Comparison of ENCODE assay signal across 9 cellular contexts in the genomic region with DNA sequence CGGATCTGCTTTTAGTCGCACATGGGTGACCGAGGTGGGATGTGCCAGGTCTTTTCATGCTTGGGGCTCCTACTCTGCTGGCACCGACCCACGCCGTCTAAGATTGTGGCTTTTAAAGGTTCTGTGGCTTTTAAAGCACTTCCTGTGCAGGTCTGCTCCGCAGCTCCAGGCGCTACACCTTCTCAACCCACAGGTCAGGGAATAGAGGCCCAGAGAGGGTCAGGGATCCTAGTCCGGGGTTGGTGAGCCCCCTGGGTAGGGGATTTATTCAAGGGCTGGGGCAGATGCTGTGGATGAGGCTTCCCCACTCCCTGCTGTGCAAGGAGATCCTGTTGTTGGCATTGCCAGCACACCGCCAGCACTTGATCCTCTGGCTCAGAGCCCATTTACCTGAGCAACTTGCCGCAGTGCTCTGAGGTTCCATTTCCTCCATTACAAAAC.
DNase-seq lines count a peak whose midpoint lies in the region; FAIRE-seq and TF ChIP-seq lines count a peak whose summit lies in the region.
"Had no signal": no experiment of that assay in that cellular context is flagged by ENCODE, and none has a peak within 500 bp of the region (broad histone marks: within the 10 kb centered on the region; RNA-seq: fewer than 3 reads in every experiment).

No MANE protein-coding gene starts in this region.

- no peaks in the 10 kb centered on the region for H3K9me3 ChIP-seq in endodermal cell (ENCODE audit: control insufficient read depth, low read length)

- no peaks in the 10 kb centered on the region for H3K27me3 ChIP-seq in endodermal cell (ENCODE audit: control insufficient read depth, insufficient read depth, low read length, poor library complexity, severe bottlenecking)

- peak overlapping the region; percentile 15 for H3K4me3 Mint-ChIP-seq in activated naive CD8-positive, alpha-beta T cell treated with anti-CD3 and anti-CD28 coated beads for 36 hours
- no peak overlapping the region for H3K4me3 Mint-ChIP-seq in endodermal cell

- in situ Hi-C loops in G401 (cut with HindIII; ENCODE audit: low sequenced_read_pairs), result no loop called here
- in situ Hi-C loops in GM13976 (cut with MboI; ENCODE audit: low sequenced_read_pairs, unreplicated experiment), result no loop called here

- no peak overlapping the region for H3K9ac ChIP-seq in endodermal cell (ENCODE audit: extremely low read depth, low read length, poor library complexity, severe bottlenecking)

- H3K9me3 Mint-ChIP-seq in activated naive CD8-positive, alpha-beta T cell treated with anti-CD3 and anti-CD28 coated beads for 36 hours, result no peaks in the 10 kb centered on the region
- no peaks in the 10 kb centered on the region for H3K9me3 Mint-ChIP-seq in endodermal cell

- WGBS in endodermal cell (ENCODE audit: insufficient coverage in 1 of 2, insufficient read length in 1 of 2), 2 experiments, result 91 to 94% methylated on average over 10 to 11 of the region's 11 CpGs

- FAIRE-seq in GM19239 (lab: Jason Lieb, UNC), result no peak

- TF ChIP-seq CTCF in GM13976 (IDR thresholded peaks at IDR 0.05; ENCODE audit: borderline replicate concordance, control extremely low read depth, extremely low read depth, insufficient read depth, missing control alignments) (no peak), endodermal cell (conservative IDR thresholded peaks at IDR 0.05) (no peak)

- H3K4me3 ChIP-seq in endodermal cell (ENCODE audit: low read length), result no peak overlapping the region

- H3K27ac ChIP-seq in endodermal cell (ENCODE audit: low read depth, low read length), result no peak overlapping the region

- H3K36me3 ChIP-seq in endodermal cell (ENCODE audit: control insufficient read depth, insufficient read depth, low read length), result no peaks in the 10 kb centered on the region

- no peaks in the 10 kb centered on the region for H3K27me3 Mint-ChIP-seq in activated naive CD8-positive, alpha-beta T cell treated with anti-CD3 and anti-CD28 coated beads for 36 hours
- peaks cover 4% of the 10 kb centered on the region for H3K27me3 Mint-ChIP-seq in endodermal cell (ENCODE audit: insufficient read depth)

- no peaks in the 10 kb centered on the region for H3K4me1 ChIP-seq in endodermal cell (ENCODE audit: control insufficient read depth, insufficient read depth, low read length)

- H3K4me1 Mint-ChIP-seq in activated naive CD8-positive, alpha-beta T cell treated with anti-CD3 and anti-CD28 coated beads for 36 hours, result peaks cover 36% of the 10 kb centered on the region
- peaks cover 30% of the 10 kb centered on the region for H3K4me1 Mint-ChIP-seq in endodermal cell

- DNase-seq in G401 (ENCODE audit: low spot score) (peak; percentile 25), NCI-H510A (lab: John Stamatoyannopoulos, UW) (peak; percentile 28), GM13976 (ENCODE audit: low spot score) (no peak), GOT3 (lab: John Stamatoyannopoulos, UW) (no peak), endodermal cell (no peak), GM19239 (ENCODE audit: insufficient read length, low spot score) (no peak)
- peak; percentile 14 for DNase-seq in activated naive CD8-positive, alpha-beta T cell treated with anti-CD3 and anti-CD28 coated beads for 36 hours
- peak; percentile 11 for DNase-seq in stimulated activated CD4-positive, alpha-beta T cell treated with anti-CD3 and anti-CD28 coated beads, Interleukin-1b, Interleukin-23, amount 100 ng/mL, for 48 hours
- DNase-seq: glutamatergic neuron had no signal

- no peak overlapping the region for H3K27ac Mint-ChIP-seq in activated naive CD8-positive, alpha-beta T cell treated with anti-CD3 and anti-CD28 coated beads for 36 hours
- H3K27ac Mint-ChIP-seq in endodermal cell, result no peak overlapping the region

- H3K36me3 Mint-ChIP-seq in activated naive CD8-positive, alpha-beta T cell treated with anti-CD3 and anti-CD28 coated beads for 36 hours, result no peaks in the 10 kb centered on the region
- no peaks in the 10 kb centered on the region for H3K36me3 Mint-ChIP-seq in endodermal cell (ENCODE audit: low read depth)

Comparison
In these comparisons a context has a peak if more than half of its experiments do, and no peak if none do; other contexts are left out.
1. DNase-seq: peak in G401 (single experiment), NCI-H510A (single experiment), activated naive CD8-positive, alpha-beta T cell treated with anti-CD3 and anti-CD28 coated beads for 36 hours (single experiment) and stimulated activated CD4-positive, alpha-beta T cell treated with anti-CD3 and anti-CD28 coated beads, Interleukin-1b, Interleukin-23, amount 100 ng/mL, for 48 hours (single experiment); none in GM13976 (single experiment), GOT3 (single experiment), endodermal cell (single experiment) and GM19239 (single experiment).